29 cellular contexts compared by ENCODE assay signal in the genomic region with DNA sequence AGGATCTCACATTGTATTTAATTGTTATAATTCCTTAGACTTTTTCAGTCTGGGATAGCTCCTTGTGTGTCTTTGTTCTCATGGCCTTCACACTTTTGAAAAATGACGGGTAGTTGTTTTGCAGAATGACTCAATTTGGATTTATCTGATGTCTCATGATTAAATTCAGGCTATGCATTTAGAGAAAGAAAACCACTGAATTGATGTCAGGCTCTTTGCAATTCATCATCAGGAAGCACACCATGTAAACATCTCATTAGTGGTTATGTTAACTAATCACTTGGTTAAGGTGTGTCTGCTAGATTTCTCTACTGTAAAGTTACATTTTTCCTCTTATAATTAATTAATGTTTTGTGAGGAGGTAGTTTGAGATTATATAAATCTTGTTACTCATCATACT. TPM values are rescaled to one million over a fixed set of nuclear protein-coding genes. Genes with fewer than 3 reads are reported as not detected.
DNase-seq lines count a peak whose midpoint lies in the region; ATAC-seq lines count a peak whose summit lies in the region.
"Had no signal": no experiment of that assay in that cellular context is flagged by ENCODE, and none has a peak within 500 bp of the region (broad histone marks: within the 10 kb centered on the region; RNA-seq: fewer than 3 reads in every experiment).

No MANE protein-coding gene starts in this region.

- no peaks in the 10 kb centered on the region for H3K9me3 Mint-ChIP-seq in activated T-cell treated with anti-CD3 and anti-CD28 coated beads, Interleukin-2, amount 50 U/mL, for 4 hours
- H3K9me3 Mint-ChIP-seq in activated T-cell treated with anti-CD3 and anti-CD28 coated beads, Interleukin-2, amount 50 U/mL, for 24 hours: no peaks in the 10 kb centered on the region
- H3K9me3 Mint-ChIP-seq: nephron had no signal

- H3K4me1 Mint-ChIP-seq in activated T-cell treated with anti-CD3 and anti-CD28 coated beads, Interleukin-2, amount 50 U/mL, for 4 hours (ENCODE audit: low read depth): peaks cover 29% of the 10 kb centered on the region
- peaks cover 56% of the 10 kb centered on the region for H3K4me1 Mint-ChIP-seq in activated T-cell treated with anti-CD3 and anti-CD28 coated beads, Interleukin-2, amount 50 U/mL, for 24 hours (ENCODE audit: low read depth)
- H3K4me1 Mint-ChIP-seq: nephron had no signal

- peak; percentile 46 to 66 for ATAC-seq in activated T-cell treated with anti-CD3 and anti-CD28 coated beads, Interleukin-2, amount 50 U/mL, for 4 hours
- ATAC-seq: A549, heart right ventricle, lower lobe of right lung, SK-N-SH treated with all-trans-retinoic acid at 6 μM for 48 hours had no signal

- no peak overlapping the region for H3K27ac Mint-ChIP-seq in activated T-cell treated with anti-CD3 and anti-CD28 coated beads, Interleukin-2, amount 50 U/mL, for 24 hours

- no peak for DNase-seq in activated T-cell treated with anti-CD3 and anti-CD28 coated beads, Interleukin-2, amount 50 U/mL, for 4 hours
- DNase-seq in activated T-cell treated with anti-CD3 and anti-CD28 coated beads, Interleukin-2, amount 50 U/mL, for 24 hours: no peak
- DNase-seq in LHCN-M2 (ENCODE audit: low read depth): peak; percentile 13
- DNase-seq in astrocyte of the hippocampus (ENCODE audit: low read depth, low spot score): peak; percentile 69
- peak; percentile 22 for DNase-seq in renal cortical epithelial cell (ENCODE audit: low read depth)
- no peak for DNase-seq in D341Med (ENCODE audit: low spot score)
- DNase-seq in NCI-H345 (lab: John Stamatoyannopoulos, UW): no peak
- no peak for DNase-seq in DMS79 treated with DMSO at 0.1 percent for 48 hours (lab: John Stamatoyannopoulos, UW)
- DNase-seq: activated CD4-positive, alpha-beta T cell treated with anti-CD3 and anti-CD28 coated beads, Interleukin-2, amount 50 U/mL, for 4 hours; activated gamma-delta T cell; BE2C; colonic mucosa; effector CD8-positive, alpha-beta T cell; foreskin melanocyte; HCEC 1CT; heart right ventricle; kidney glomerular epithelial cell; lower lobe of right lung; MM.1S; NCI-H1417; NCI-H2081; NCI-H226; NCI-H82; tibial artery; WERI-Rb-1 had no signal

- no peaks in the 10 kb centered on the region for H3K27me3 Mint-ChIP-seq in activated T-cell treated with anti-CD3 and anti-CD28 coated beads, Interleukin-2, amount 50 U/mL, for 4 hours (ENCODE audit: low read depth)
- H3K27me3 Mint-ChIP-seq in activated T-cell treated with anti-CD3 and anti-CD28 coated beads, Interleukin-2, amount 50 U/mL, for 24 hours: no peaks in the 10 kb centered on the region

- peaks cover 37% of the 10 kb centered on the region for H3K36me3 Mint-ChIP-seq in activated T-cell treated with anti-CD3 and anti-CD28 coated beads, Interleukin-2, amount 50 U/mL, for 4 hours (ENCODE audit: insufficient read depth)
- H3K36me3 Mint-ChIP-seq in activated T-cell treated with anti-CD3 and anti-CD28 coated beads, Interleukin-2, amount 50 U/mL, for 24 hours (ENCODE audit: low read depth): peaks cover 44% of the 10 kb centered on the region

- no peak overlapping the region for H3K4me3 Mint-ChIP-seq in activated T-cell treated with anti-CD3 and anti-CD28 coated beads, Interleukin-2, amount 50 U/mL, for 4 hours
- no peak overlapping the region for H3K4me3 Mint-ChIP-seq in activated T-cell treated with anti-CD3 and anti-CD28 coated beads, Interleukin-2, amount 50 U/mL, for 24 hours
- H3K4me3 Mint-ChIP-seq: nephron had no signal

RNA-seq across cellular contexts. Expression of a gene that starts 8.0 kb away (rescaled TPM):
- total RNA-seq in activated T-cell treated with anti-CD3 and anti-CD28 coated beads, Interleukin-2, amount 50 U/mL, for 4 hours: under 1 TPM; 0.27 to 0.53 (median 0.29) TPM
- 0.29 and 1.2 TPM in 2 replicates for total RNA-seq in LHCN-M2 (2014; rRNA removed)
- polyA plus RNA-seq in LHCN-M2 (2012): 0.07 TPM
- total RNA-seq in renal cortical epithelial cell: 0.25 TPM in 1 of 2 replicates, not detected in the other

RNA-seq across cellular contexts. Expression of a gene that starts 24.5 kb away (rescaled TPM):
- not detected for total RNA-seq in activated T-cell treated with anti-CD3 and anti-CD28 coated beads, Interleukin-2, amount 50 U/mL, for 4 hours
- total RNA-seq in LHCN-M2 (2014; rRNA removed) (not detected in 2 replicates), renal cortical epithelial cell (0.45 TPM in 1 of 2 replicates, not detected in the other)
- polyA plus RNA-seq in LHCN-M2 (2012): 0.15 TPM
- total RNA-seq: HT-29, lower lobe of right lung had no signal

Comparison
In these comparisons a context has a peak if more than half of its experiments do, and no peak if none do; other contexts are left out.
1. DNase-seq: peak in LHCN-M2 (single experiment), astrocyte of the hippocampus (single experiment) and renal cortical epithelial cell (single experiment); none in activated T-cell treated with anti-CD3 and anti-CD28 coated beads, Interleukin-2, amount 50 U/mL, for 4 hours (single experiment), activated T-cell treated with anti-CD3 and anti-CD28 coated beads, Interleukin-2, amount 50 U/mL, for 24 hours (single experiment), D341Med (single experiment), NCI-H345 (single experiment) and DMS79 treated with DMSO at 0.1 percent for 48 hours (single experiment).